In genomic region chr10:58579011-58579655, GRCh38 we compare ENCODE assay signal across 1 cellular context.
TF ChIP-seq lines count a peak whose summit lies in the region.

No MANE protein-coding gene starts in this region.

TF ChIP-seq in WTC11, 78 proteins besides CTCF, POLR2A, EP300 and RAD21 (continued from another document):
- no peak for TF ChIP-seq ZNF532 (CRISPR knock-in tag; IDR thresholded peaks at IDR 0.05; ENCODE audit: borderline replicate concordance)
- no peak for TF ChIP-seq ZNF121 (CRISPR knock-in tag; IDR thresholded peaks at IDR 0.05)
- TF ChIP-seq SP1 (CRISPR knock-in tag; conservative IDR thresholded peaks at IDR 0.05): no peak
- TF ChIP-seq E2F5 (CRISPR knock-in tag; IDR thresholded peaks at IDR 0.05): no peak
